In genomic region chr14:52790756-52791203, GRCh38 we compare ENCODE assay signal across 8 cellular contexts. TPM values are rescaled to one million over a fixed set of nuclear protein-coding genes. Genes with fewer than 3 reads are reported as not detected.
DNase-seq lines count a peak whose midpoint lies in the region; ATAC-seq and TF ChIP-seq lines count a peak whose summit lies in the region.

No MANE protein-coding gene starts in this region.

- in situ Hi-C loops in brain microvascular endothelial cell (cut with HindIII; ENCODE audit: low pct_ligation_motif_present, low sequenced_read_pairs) = no loop called here

- peak overlapping the region; percentile 76 for H3K27ac Mint-ChIP-seq in mesothelial cell of epicardium

- TF ChIP-seq CTCF in GM06990 (IDR thresholded peaks at IDR 0.05; ENCODE audit: insufficient read depth, low read length, poor library complexity, severe bottlenecking) (no peak), brain microvascular endothelial cell (IDR thresholded peaks at IDR 0.05; ENCODE audit: low read depth, low read length, missing control alignments) (no peak), mesothelial cell of epicardium (IDR thresholded peaks at IDR 0.05; ENCODE audit: unreplicated experiment) (no peak)

- DNase-seq in GM06990 (ENCODE audit: extremely low read depth, insufficient read length) (no peak), brain microvascular endothelial cell (no peak), mesothelial cell of epicardium (ENCODE audit: low spot score in 2 of 2, unreplicated experiment in 2 of 2) (no peak), NCI-H1105 treated with DMSO at 0.1 percent for 48 hours (lab: John Stamatoyannopoulos, UW) (no peak), glomerular visceral epithelial cell (ENCODE audit: extremely low spot score) (no peak)
- no peak for DNase-seq in activated CD4-positive, alpha-beta T cell treated with anti-CD3 and anti-CD28 coated beads, Interleukin-2, amount 50 U/mL, for 48 hours
- no peak for DNase-seq in activated CD8-positive, alpha-beta memory T cell treated with anti-CD3 and anti-CD28 coated beads, Interleukin-2, amount 50 U/mL, for 4 hours

- no peaks in the 10 kb centered on the region for H3K36me3 ChIP-seq in GM06990 (ENCODE audit: control insufficient read depth, insufficient read depth, low read length)
- no peaks in the 10 kb centered on the region for H3K36me3 ChIP-seq in brain microvascular endothelial cell (replicated peaks)

- H3K27me3 ChIP-seq in GM06990 (replicated peaks; ENCODE audit: control insufficient read depth, insufficient read depth, low read length) = no peaks in the 10 kb centered on the region
- H3K27me3 ChIP-seq in brain microvascular endothelial cell (replicated peaks) = no peaks in the 10 kb centered on the region

- ATAC-seq in HG03378 (IDR thresholded peaks at IDR 0.05; ENCODE audit: unreplicated experiment) = peak; percentile 5

- H3K9me3 Mint-ChIP-seq in mesothelial cell of epicardium = peaks cover 4% of the 10 kb centered on the region

- H3K36me3 Mint-ChIP-seq in mesothelial cell of epicardium = no peaks in the 10 kb centered on the region

- H3K27me3 Mint-ChIP-seq in mesothelial cell of epicardium (ENCODE audit: low read depth) = no peaks in the 10 kb centered on the region

- H3K4me3 ChIP-seq in GM06990 (replicated peaks; ENCODE audit: low read depth, low read length) = peak overlapping the region; percentile 94
- peak overlapping the region; percentile 90 for H3K4me3 ChIP-seq in brain microvascular endothelial cell (ENCODE audit: low read depth, low read length)

- H3K4me3 Mint-ChIP-seq in mesothelial cell of epicardium = peak overlapping the region; percentile 89

- H3K4me1 Mint-ChIP-seq in mesothelial cell of epicardium = peaks cover 27% of the 10 kb centered on the region

- H3K27ac ChIP-seq in brain microvascular endothelial cell = peak overlapping the region; percentile 95

RNA-seq across cellular contexts. Expression of gene GNPNAT1, which starts 0.6 kb away (rescaled TPM):
- 17.4 to 19.7 TPM (median 17.8 TPM) in 3 replicates for total RNA-seq in mesothelial cell of epicardium
